1 cellular context compared by ENCODE assay signal in the genomic region with DNA sequence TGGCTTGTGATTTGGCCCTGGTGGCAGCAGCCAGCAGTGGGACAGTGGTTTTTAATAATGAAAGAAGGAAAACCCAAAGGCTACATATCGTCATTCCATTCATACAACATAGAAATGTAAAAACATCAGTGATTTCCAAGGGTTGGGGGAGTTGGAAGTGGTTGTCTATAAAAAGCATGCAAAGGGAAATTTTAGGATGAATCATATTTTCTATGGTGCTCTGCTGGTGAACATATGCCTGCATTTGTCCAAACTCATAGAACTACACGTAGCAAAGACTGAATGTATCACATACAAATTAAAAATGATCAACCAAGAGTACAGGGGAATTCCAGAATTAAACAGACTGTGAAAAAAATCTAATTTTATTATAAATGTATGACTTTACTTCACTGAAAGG.
TF ChIP-seq lines count a peak whose summit lies in the region.

No MANE protein-coding gene starts in this region.

TF ChIP-seq in IMR-90, 13 proteins besides CTCF, POLR2A, EP300 and RAD21:
- no peak for TF ChIP-seq RCOR1 (IDR thresholded peaks at IDR 0.05; ENCODE audit: insufficient replicate concordance, low read length)
- TF ChIP-seq SMC3 (IDR thresholded peaks at IDR 0.05; ENCODE audit: low read depth, low read length): no peak
- TF ChIP-seq MXI1 (IDR thresholded peaks at IDR 0.05; ENCODE audit: borderline replicate concordance, low read depth, low read length): no peak
- TF ChIP-seq MAFK (IDR thresholded peaks at IDR 0.05; ENCODE audit: low read depth, low read length): no peak
- TF ChIP-seq CHD1 (IDR thresholded peaks at IDR 0.05; ENCODE audit: low read depth, low read length): no peak
- TF ChIP-seq, protein P1, sequence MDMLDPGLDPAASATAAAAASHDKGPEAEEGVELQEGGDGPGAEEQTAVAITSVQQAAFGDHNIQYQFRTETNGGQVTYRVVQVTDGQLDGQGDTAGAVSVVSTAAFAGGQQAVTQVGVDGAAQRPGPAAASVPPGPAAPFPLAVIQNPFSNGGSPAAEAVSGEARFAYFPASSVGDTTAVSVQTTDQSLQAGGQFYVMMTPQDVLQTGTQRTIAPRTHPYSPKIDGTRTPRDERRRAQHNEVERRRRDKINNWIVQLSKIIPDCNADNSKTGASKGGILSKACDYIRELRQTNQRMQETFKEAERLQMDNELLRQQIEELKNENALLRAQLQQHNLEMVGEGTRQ (IDR thresholded peaks at IDR 0.05; ENCODE audit: low read depth, low read length): no peak
- TF ChIP-seq, protein P2, sequence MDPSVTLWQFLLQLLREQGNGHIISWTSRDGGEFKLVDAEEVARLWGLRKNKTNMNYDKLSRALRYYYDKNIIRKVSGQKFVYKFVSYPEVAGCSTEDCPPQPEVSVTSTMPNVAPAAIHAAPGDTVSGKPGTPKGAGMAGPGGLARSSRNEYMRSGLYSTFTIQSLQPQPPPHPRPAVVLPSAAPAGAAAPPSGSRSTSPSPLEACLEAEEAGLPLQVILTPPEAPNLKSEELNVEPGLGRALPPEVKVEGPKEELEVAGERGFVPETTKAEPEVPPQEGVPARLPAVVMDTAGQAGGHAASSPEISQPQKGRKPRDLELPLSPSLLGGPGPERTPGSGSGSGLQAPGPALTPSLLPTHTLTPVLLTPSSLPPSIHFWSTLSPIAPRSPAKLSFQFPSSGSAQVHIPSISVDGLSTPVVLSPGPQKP (IDR thresholded peaks at IDR 0.05; ENCODE audit: borderline replicate concordance, low read depth, low read length): no peak
- TF ChIP-seq MAZ (IDR thresholded peaks at IDR 0.05; ENCODE audit: borderline replicate concordance, low read depth, low read length): no peak
- TF ChIP-seq NFE2L2 (IDR thresholded peaks at IDR 0.05; ENCODE audit: low read depth, low read length): no peak
- TF ChIP-seq CEBPB (IDR thresholded peaks at IDR 0.05; ENCODE audit: low read depth, low read length): no peak
- TF ChIP-seq BHLHE40 (IDR thresholded peaks at IDR 0.05; ENCODE audit: low read depth, low read length): no peak
- no peak for TF ChIP-seq FOS (IDR thresholded peaks at IDR 0.05; ENCODE audit: low read depth, low read length)
- no peak for TF ChIP-seq RFX5 (IDR thresholded peaks at IDR 0.05; ENCODE audit: low read depth, low read length)
